In the genomic region with DNA sequence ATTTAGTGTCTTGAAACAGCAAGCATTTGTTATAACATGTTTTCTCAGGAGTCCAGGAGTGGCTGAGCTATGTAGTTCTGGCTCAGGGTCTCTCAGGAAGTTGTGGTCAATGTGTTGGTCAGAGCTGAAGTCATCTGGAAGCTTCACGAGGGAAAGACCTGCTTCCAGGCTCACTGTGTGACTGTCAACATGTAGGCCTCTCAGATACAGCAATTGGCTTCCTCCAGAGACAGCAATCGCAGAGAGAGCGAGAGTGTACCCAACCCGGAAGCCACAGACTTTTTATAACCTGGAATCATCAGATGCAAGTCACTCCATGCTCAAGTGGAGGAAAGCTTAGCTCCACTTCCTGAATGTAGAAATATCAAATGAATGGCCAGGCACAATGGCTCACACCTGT, we compare ENCODE assay signal across 12 cellular contexts. TPM values are rescaled to one million over a fixed set of nuclear protein-coding genes. Genes with fewer than 3 reads are reported as not detected.
DNase-seq lines count a peak whose midpoint lies in the region; ATAC-seq, FAIRE-seq and TF ChIP-seq lines count a peak whose summit lies in the region.
"Had no signal": no experiment of that assay in that cellular context is flagged by ENCODE, and none has a peak within 500 bp of the region (broad histone marks: within the 10 kb centered on the region; RNA-seq: fewer than 3 reads in every experiment).

No MANE protein-coding gene starts in this region.

- ATAC-seq in activated naive CD8-positive, alpha-beta T cell treated with anti-CD3 and anti-CD28 coated beads, Interleukin-2, amount 10 ng/mL, durations not matched to agents 7 days and 5 days (ENCODE audit: low read depth), result peak; percentile 39
- ATAC-seq in central memory CD8-positive, alpha-beta T cell (replicated peaks; ENCODE audit: extremely low read depth, poor library complexity, severe bottlenecking), result no peak
- no peak for ATAC-seq in HG03139 (IDR thresholded peaks at IDR 0.05; ENCODE audit: unreplicated experiment)

- H3K27ac Mint-ChIP-seq in activated naive CD8-positive, alpha-beta T cell treated with anti-CD3 and anti-CD28 coated beads, Interleukin-2, amount 10 ng/mL, durations not matched to agents 7 days and 5 days, result peak overlapping the region; percentile 11
- H3K27ac Mint-ChIP-seq in activated naive CD8-positive, alpha-beta T cell treated with anti-CD3 and anti-CD28 coated beads for 36 hours, result no peak overlapping the region
- H3K27ac Mint-ChIP-seq in central memory CD8-positive, alpha-beta T cell (ENCODE audit: low read depth), result peak overlapping the region; percentile 56

- H3K27me3 Mint-ChIP-seq in activated naive CD8-positive, alpha-beta T cell treated with anti-CD3 and anti-CD28 coated beads, Interleukin-2, amount 10 ng/mL, durations not matched to agents 7 days and 5 days, result peaks cover 6% of the 10 kb centered on the region
- no peaks in the 10 kb centered on the region for H3K27me3 Mint-ChIP-seq in activated naive CD8-positive, alpha-beta T cell treated with anti-CD3 and anti-CD28 coated beads for 36 hours
- no peaks in the 10 kb centered on the region for H3K27me3 Mint-ChIP-seq in central memory CD8-positive, alpha-beta T cell

- no peak for DNase-seq in activated naive CD8-positive, alpha-beta T cell treated with anti-CD3 and anti-CD28 coated beads, Interleukin-2, amount 10 ng/mL, durations not matched to agents 7 days and 5 days
- no peak for DNase-seq in activated naive CD8-positive, alpha-beta T cell treated with anti-CD3 and anti-CD28 coated beads for 36 hours
- DNase-seq in RPMI7951 (ENCODE audit: low read depth) (peak; percentile 74), urothelium cell line (ENCODE audit: low spot score) (peak; percentile 18), coronary artery (ENCODE audit: low spot score) (no peak), middle frontal gyrus (ENCODE audit: extremely low spot score, low spot score) (no peak)
- DNase-seq in central memory CD8-positive, alpha-beta T cell (ENCODE audit: low spot score in 2 of 2), result no peak
- DNase-seq: esophagus squamous epithelium, sigmoid colon had no signal

- POLR2A ChIA-PET in activated naive CD8-positive, alpha-beta T cell treated with anti-CD3 and anti-CD28 coated beads, Interleukin-2, amount 10 ng/mL, durations not matched to agents 7 days and 5 days (lab: Charles Lee), result no interaction called here

- H3K4me3 Mint-ChIP-seq in activated naive CD8-positive, alpha-beta T cell treated with anti-CD3 and anti-CD28 coated beads, Interleukin-2, amount 10 ng/mL, durations not matched to agents 7 days and 5 days, result no peak overlapping the region
- H3K4me3 Mint-ChIP-seq in activated naive CD8-positive, alpha-beta T cell treated with anti-CD3 and anti-CD28 coated beads for 36 hours, result no peak overlapping the region
- H3K4me3 Mint-ChIP-seq in central memory CD8-positive, alpha-beta T cell, result no peak overlapping the region

- TF ChIP-seq CTCF in coronary artery (IDR thresholded peaks at IDR 0.05), result no peak

- no peak for FAIRE-seq in urothelium cell line (lab: Jason Lieb, UNC)

- H3K4me1 Mint-ChIP-seq in activated naive CD8-positive, alpha-beta T cell treated with anti-CD3 and anti-CD28 coated beads, Interleukin-2, amount 10 ng/mL, durations not matched to agents 7 days and 5 days, result peaks cover 15% of the 10 kb centered on the region
- peaks cover 14% of the 10 kb centered on the region for H3K4me1 Mint-ChIP-seq in activated naive CD8-positive, alpha-beta T cell treated with anti-CD3 and anti-CD28 coated beads for 36 hours
- H3K4me1 Mint-ChIP-seq in central memory CD8-positive, alpha-beta T cell, result peaks cover 15% of the 10 kb centered on the region

- no peak overlapping the region for H3K27ac ChIP-seq in coronary artery
- H3K27ac ChIP-seq: esophagus squamous epithelium, sigmoid colon, tibial nerve had no signal

- no peak overlapping the region for H3K4me3 ChIP-seq in coronary artery
- H3K4me3 ChIP-seq: esophagus squamous epithelium, sigmoid colon, tibial nerve had no signal

- H3K9me3 Mint-ChIP-seq in activated naive CD8-positive, alpha-beta T cell treated with anti-CD3 and anti-CD28 coated beads, Interleukin-2, amount 10 ng/mL, durations not matched to agents 7 days and 5 days, result no peaks in the 10 kb centered on the region
- no peaks in the 10 kb centered on the region for H3K9me3 Mint-ChIP-seq in activated naive CD8-positive, alpha-beta T cell treated with anti-CD3 and anti-CD28 coated beads for 36 hours
- H3K9me3 Mint-ChIP-seq in central memory CD8-positive, alpha-beta T cell, result no peaks in the 10 kb centered on the region

- H3K36me3 Mint-ChIP-seq in activated naive CD8-positive, alpha-beta T cell treated with anti-CD3 and anti-CD28 coated beads, Interleukin-2, amount 10 ng/mL, durations not matched to agents 7 days and 5 days, result no peaks in the 10 kb centered on the region
- no peaks in the 10 kb centered on the region for H3K36me3 Mint-ChIP-seq in activated naive CD8-positive, alpha-beta T cell treated with anti-CD3 and anti-CD28 coated beads for 36 hours
- no peaks in the 10 kb centered on the region for H3K36me3 Mint-ChIP-seq in central memory CD8-positive, alpha-beta T cell (ENCODE audit: insufficient read depth)

RNA-seq across cellular contexts. Expression of a gene that starts 40.9 kb away (rescaled TPM):
- total RNA-seq in activated naive CD8-positive, alpha-beta T cell treated with anti-CD3 and anti-CD28 coated beads, Interleukin-2, amount 10 ng/mL, durations not matched to agents 7 days and 5 days, result 1 to 10 TPM; 2.7 to 3.2 TPM
- total RNA-seq in activated naive CD8-positive, alpha-beta T cell treated with anti-CD3 and anti-CD28 coated beads for 36 hours, result 100 to 1,000 TPM; 146 to 149 TPM
- total RNA-seq in RPMI7951 (2014; rRNA removed; shearing (Covaris generic)), result 4.1 and 4.2 TPM in 2 replicates
- total RNA-seq: sigmoid colon had no signal

RNA-seq across cellular contexts. Expression of a gene that starts 46.9 kb away (rescaled TPM):
- 1 to 10 TPM; 1.6 to 2.0 TPM for total RNA-seq in activated naive CD8-positive, alpha-beta T cell treated with anti-CD3 and anti-CD28 coated beads, Interleukin-2, amount 10 ng/mL, durations not matched to agents 7 days and 5 days
- total RNA-seq in activated naive CD8-positive, alpha-beta T cell treated with anti-CD3 and anti-CD28 coated beads for 36 hours, result under 1 TPM; 0.19 to 0.74 TPM
- total RNA-seq in RPMI7951 (2014; rRNA removed; shearing (Covaris generic)), result 0.10 TPM in 1 of 2 replicates, not detected in the other
- total RNA-seq: esophagus squamous epithelium; sigmoid colon; T-helper 2 cell treated with Interferon-gamma antibody and Interleukin-4, amounts not matched to agents 100 ng/mL and 5 ng/mL, for 36 hours had no signal

Comparison
In these comparisons a context has a peak if more than half of its experiments do, and no peak if none do; other contexts are left out.
1. RNA of a gene that starts 40.9 kb away (total RNA-seq): 146 to 149 TPM in activated naive CD8-positive, alpha-beta T cell treated with anti-CD3 and anti-CD28 coated beads for 36 hours; 4.1 to 4.2 TPM in RPMI7951 and 2.7 to 3.2 TPM in activated naive CD8-positive, alpha-beta T cell treated with anti-CD3 and anti-CD28 coated beads, Interleukin-2, amount 10 ng/mL, durations not matched to agents 7 days and 5 days; every median in the first group is over 10 times any median in the second.
2. DNase-seq: peak in RPMI7951 (single experiment) and urothelium cell line (single experiment); none in activated naive CD8-positive, alpha-beta T cell treated with anti-CD3 and anti-CD28 coated beads, Interleukin-2, amount 10 ng/mL, durations not matched to agents 7 days and 5 days (single experiment), activated naive CD8-positive, alpha-beta T cell treated with anti-CD3 and anti-CD28 coated beads for 36 hours (single experiment), central memory CD8-positive, alpha-beta T cell (0 of 2), coronary artery (single experiment) and middle frontal gyrus (single experiment).